18 cellular contexts compared by ENCODE assay signal in the genomic region with DNA sequence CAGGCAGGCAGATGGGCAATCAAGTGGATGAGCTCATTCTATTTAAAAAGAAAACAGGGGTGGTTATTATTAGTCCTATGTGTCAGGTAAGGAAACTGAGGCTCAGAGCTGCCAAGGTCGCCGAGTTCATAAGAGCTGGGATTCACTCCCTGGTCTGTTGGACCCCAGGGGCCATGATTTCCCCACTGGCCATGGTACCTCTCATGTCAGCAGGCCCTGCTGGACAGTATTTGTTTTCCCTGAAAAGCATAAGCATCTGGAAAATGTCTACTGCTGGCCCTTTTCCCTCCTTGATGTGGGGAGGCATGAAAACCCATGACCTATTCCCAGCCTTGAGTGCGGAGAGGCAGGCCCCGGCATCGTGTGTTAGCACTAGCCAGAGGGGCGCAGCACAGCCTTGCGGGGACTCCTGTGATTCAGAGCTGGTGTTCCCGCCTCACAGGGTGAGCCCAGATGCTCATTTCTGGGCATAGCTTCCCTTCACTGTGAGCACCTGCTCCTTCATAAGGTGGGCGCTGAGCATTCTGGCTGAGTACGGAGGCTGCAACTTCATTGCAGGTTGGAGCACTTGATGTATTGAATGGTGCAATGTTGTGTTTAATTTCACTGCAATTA.
DNase-seq lines count a peak whose midpoint lies in the region; ATAC-seq, FAIRE-seq and TF ChIP-seq lines count a peak whose summit lies in the region.
"Had no signal": no experiment of that assay in that cellular context is flagged by ENCODE, and none has a peak within 500 bp of the region (broad histone marks: within the 10 kb centered on the region; RNA-seq: fewer than 3 reads in every experiment).

No MANE protein-coding gene starts in this region.

- no peaks in the 10 kb centered on the region for H3K36me3 Mint-ChIP-seq in H9 (ENCODE audit: insufficient read depth in 1 of 3, low read depth in 3 of 3)
- H3K36me3 Mint-ChIP-seq: CD14-positive monocyte had no signal

- H2BK20ac ChIP-seq in H9 (ENCODE audit: low read depth, low read length, poor library complexity, severe bottlenecking) = no peak overlapping the region

- H2AK5ac ChIP-seq in H9 (ENCODE audit: insufficient read length, low read length) = no peak overlapping the region

- H3K23ac ChIP-seq in H9 (ENCODE audit: insufficient read length, low read depth, low read length) = no peak overlapping the region

- H3K56ac ChIP-seq in H9 (ENCODE audit: insufficient read length, low read depth, low read length) = no peak overlapping the region

- H2BK120ac ChIP-seq in H9 (ENCODE audit: low read depth, low read length, poor library complexity, severe bottlenecking) = no peak overlapping the region

- TF ChIP-seq CTCF in H9 (conservative IDR thresholded peaks at IDR 0.05) = no peak

- H3T11ph ChIP-seq in H9 (ENCODE audit: low read length) = no peak overlapping the region

- WGBS in H9 (ENCODE audit: extremely low coverage, insufficient read length, low lambda C conversion rate) = no CpG with 5 or more reads among the region's 10 CpGs

- H3K4me1 ChIP-seq in H9 (ENCODE audit: insufficient read depth, low read length) = no peaks in the 10 kb centered on the region
- H3K4me1 ChIP-seq: Caco-2, HAP-1 had no signal

- no peak overlapping the region for H3K4me2 ChIP-seq in H9 (ENCODE audit: insufficient read depth, insufficient read length, low read length)

- no peak overlapping the region for H4K91ac ChIP-seq in H9 (ENCODE audit: insufficient read length, low read depth, low read length)

- H3K27me3 ChIP-seq in H9 (ENCODE audit: insufficient read depth, low read length) = no peaks in the 10 kb centered on the region

- no peak overlapping the region for H2BK5ac ChIP-seq in H9 (ENCODE audit: insufficient read length, low read length)

- H3K9ac ChIP-seq in H9 (ENCODE audit: extremely low read depth, insufficient read length, low read length) = no peak overlapping the region

- no peaks in the 10 kb centered on the region for H4K20me1 ChIP-seq in H9 (ENCODE audit: control insufficient read depth, insufficient read depth, insufficient read length)

- no peaks in the 10 kb centered on the region; a peak in 1 of 5 replicates for H3K9me3 Mint-ChIP-seq in H9

- no peak overlapping the region for H3K14ac ChIP-seq in H9 (ENCODE audit: insufficient read depth, low read length)

- ATAC-seq in GM19397 (IDR thresholded peaks at IDR 0.05; ENCODE audit: unreplicated experiment) = no peak

- H3K4me1 Mint-ChIP-seq in H9 = peaks cover 0 to 5% of the 10 kb centered on the region in 2 experiments; a peak in 3 of 4 replicates
- H3K4me1 Mint-ChIP-seq: CD14-positive monocyte had no signal

- H4K5ac ChIP-seq in H9 (ENCODE audit: insufficient read length, low read depth, low read length) = no peak overlapping the region

- H3K9me3 ChIP-seq in H9 (ENCODE audit: control insufficient read depth, low read depth, low read length) = no peaks in the 10 kb centered on the region
- H3K9me3 ChIP-seq: Caco-2, HAP-1 had no signal

- H2BK12ac ChIP-seq in H9 (ENCODE audit: insufficient read length, low read depth, low read length) = no peak overlapping the region

- H3K23me2 ChIP-seq in H9 (ENCODE audit: insufficient read length, low read depth, low read length, poor library complexity, severe bottlenecking) = no peaks in the 10 kb centered on the region

- H2AFZ ChIP-seq in H9 (ENCODE audit: low read length) = no peak overlapping the region

- no peaks in the 10 kb centered on the region for H3K79me1 ChIP-seq in H9 (ENCODE audit: insufficient read depth, low read depth, low read length, poor library complexity, severe bottlenecking)

- H3K27ac ChIP-seq in H9 (ENCODE audit: insufficient read length, low read depth, low read length) = no peak overlapping the region
- H3K27ac ChIP-seq: 22Rv1 had no signal

- H3K4ac ChIP-seq in H9 (ENCODE audit: low read depth, low read length) = no peak overlapping the region

- H3K27ac Mint-ChIP-seq in H9 = no peak overlapping the region

- no peak overlapping the region for H3K18ac ChIP-seq in H9 (ENCODE audit: insufficient read length, low read depth, low read length)

- H3K4me3 Mint-ChIP-seq in H9 = no peak overlapping the region
- H3K4me3 Mint-ChIP-seq: CD14-positive monocyte had no signal

- no peak overlapping the region for H4K8ac ChIP-seq in H9 (replicated peaks; ENCODE audit: insufficient read length, low read depth, low read length)

- peaks cover 5% of the 10 kb centered on the region; the same call in 1 of the 2 replicates for H3K27me3 Mint-ChIP-seq in H9 (ENCODE audit: low read depth)

- no peaks in the 10 kb centered on the region for H3K79me2 ChIP-seq in H9 (ENCODE audit: insufficient read depth, low read length)

- no peak for FAIRE-seq in RCC 7860 (lab: Jason Lieb, UNC)
- FAIRE-seq: HTR-8/SVneo had no signal

- DNase-seq in DMS 273 (lab: John Stamatoyannopoulos, UW; ENCODE audit: unreplicated experiment) (peak; percentile 15), DMS 273 treated with DMSO at 0.1 percent for 48 hours (lab: John Stamatoyannopoulos, UW) (no peak), H9 (peak; percentile 24), NCI-H69 (lab: John Stamatoyannopoulos, UW) (peak; percentile 25), islet precursor cell (peak; percentile 38), RCC 7860 (ENCODE audit: low spot score) (no peak)
- DNase-seq in activated CD4-positive, CD25-positive, alpha-beta regulatory T cell treated with anti-CD3 and anti-CD28 coated beads, Interleukin-2, amount 50 U/mL, for 72 hours = no peak
- DNase-seq: AML-193, Caco-2, GF-D8, IMR-90, NCI-H2029, NCI-H510A had no signal

- H2BK15ac ChIP-seq in H9 (ENCODE audit: low read depth, low read length) = no peak overlapping the region

Comparison
In these comparisons a context has a peak if more than half of its experiments do, and no peak if none do; other contexts are left out.
1. DNase-seq: peak in DMS 273 (single experiment), H9 (single experiment), NCI-H69 (single experiment) and islet precursor cell (single experiment); none in DMS 273 treated with DMSO at 0.1 percent for 48 hours (single experiment), RCC 7860 (single experiment) and activated CD4-positive, CD25-positive, alpha-beta regulatory T cell treated with anti-CD3 and anti-CD28 coated beads, Interleukin-2, amount 50 U/mL, for 72 hours (single experiment).